Comparison of ENCODE assay signal across 29 cellular contexts in the genomic region with DNA sequence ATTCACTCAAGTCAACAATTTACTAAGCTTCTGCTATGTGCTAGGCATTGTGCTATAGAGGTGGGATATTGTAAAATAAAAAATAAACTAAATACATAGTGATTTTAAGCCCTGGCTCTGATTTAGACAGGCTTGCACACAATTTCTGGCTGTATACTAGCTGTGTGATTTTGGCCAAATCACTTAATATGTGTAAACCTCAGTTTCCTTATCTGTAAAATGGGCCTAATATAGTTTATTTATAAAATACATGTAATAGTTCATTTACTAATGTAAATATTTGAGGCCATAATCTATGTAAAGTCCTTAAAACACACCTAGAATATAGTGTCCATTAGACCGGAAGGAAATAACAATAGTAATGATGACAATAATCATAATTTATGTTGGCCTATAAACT.
"Had no signal": no experiment of that assay in that cellular context is flagged by ENCODE, and none has a peak within 500 bp of the region (broad histone marks: within the 10 kb centered on the region; RNA-seq: fewer than 3 reads in every experiment).

No MANE protein-coding gene starts in this region.

- H3K27ac Mint-ChIP-seq: natural killer cell; nephron; neural progenitor cell; progenitor cell of endocrine pancreas; stimulated activated effector memory CD8-positive, alpha-beta T cell treated with anti-CD3 and anti-CD28 coated beads, Interleukin-12 subunit alpha, Interleukin-12 subunit beta, amount 100 ng/mL, for 72 hours; stimulated activated naive B cell treated with anti-CD40 and anti-IgM and Interleukin-4, amounts not matched to agents 10 μg/mL and 1 μg/mL and 100 μg/mL, for 72 hours; stimulated activated naive CD8-positive, alpha-beta T cell treated with anti-CD3 and anti-CD28 coated beads, Interleukin-15, amount 100 ng/mL, for 72 hours; type B pancreatic cell had no signal

- H3K4me1 ChIP-seq: neural progenitor cell, parathyroid adenoma, psoas muscle, right lobe of liver, sigmoid colon, suprapubic skin, testis, tibial artery, transverse colon, upper lobe of right lung, uterus had no signal

- ATAC-seq: natural killer cell; psoas muscle; right lobe of liver; stimulated activated effector memory CD8-positive, alpha-beta T cell treated with anti-CD3 and anti-CD28 coated beads, Interleukin-12 subunit alpha, Interleukin-12 subunit beta, amount 100 ng/mL, for 72 hours; stimulated activated naive B cell treated with anti-CD40 and anti-IgM and Interleukin-4, amounts not matched to agents 10 μg/mL and 1 μg/mL and 100 μg/mL, for 72 hours; stimulated activated naive CD8-positive, alpha-beta T cell treated with anti-CD3 and anti-CD28 coated beads, Interleukin-15, amount 100 ng/mL, for 72 hours; stimulated activated naive CD8-positive, alpha-beta T cell treated with anti-CD3 and anti-CD28 coated beads, Interleukin-15, Interleukin-2, amounts not matched to agents 100 U/mL and 50 U/mL, for 24 hours had no signal

- H3K4me3 ChIP-seq: neural progenitor cell, ovary, psoas muscle, right lobe of liver, sigmoid colon, suprapubic skin, testis, tibial artery, transverse colon, upper lobe of right lung, uterus had no signal

- H3K4me1 Mint-ChIP-seq: natural killer cell; neural progenitor cell; stimulated activated effector memory CD8-positive, alpha-beta T cell treated with anti-CD3 and anti-CD28 coated beads, Interleukin-12 subunit alpha, Interleukin-12 subunit beta, amount 100 ng/mL, for 72 hours; stimulated activated naive B cell treated with anti-CD40 and anti-IgM and Interleukin-4, amounts not matched to agents 10 μg/mL and 1 μg/mL and 100 μg/mL, for 72 hours; stimulated activated naive CD8-positive, alpha-beta T cell treated with anti-CD3 and anti-CD28 coated beads, Interleukin-15, amount 100 ng/mL, for 72 hours had no signal

- H3K9me3 ChIP-seq: ovary, psoas muscle, right lobe of liver, sigmoid colon, suprapubic skin, testis, tibial artery, transverse colon, upper lobe of right lung, uterus had no signal

- H3K9ac ChIP-seq: neural progenitor cell, parathyroid adenoma had no signal

- H3K27ac ChIP-seq: neural progenitor cell, parathyroid adenoma, psoas muscle, right lobe of liver, sigmoid colon, suprapubic skin, testis, tibial artery, transverse colon, upper lobe of right lung, uterus had no signal

- H3K36me3 ChIP-seq: neural progenitor cell, ovary, right lobe of liver, sigmoid colon, suprapubic skin, tibial artery, transverse colon, upper lobe of right lung, uterus had no signal

- H3K9me3 Mint-ChIP-seq: natural killer cell; nephron; neural progenitor cell; stimulated activated effector memory CD8-positive, alpha-beta T cell treated with anti-CD3 and anti-CD28 coated beads, Interleukin-12 subunit alpha, Interleukin-12 subunit beta, amount 100 ng/mL, for 72 hours; type B pancreatic cell had no signal

- H3K27me3 ChIP-seq: neural progenitor cell, ovary, right lobe of liver, sigmoid colon, testis, tibial artery, transverse colon, upper lobe of right lung, uterus had no signal

- H3K36me3 Mint-ChIP-seq: natural killer cell; neural progenitor cell; stimulated activated effector memory CD8-positive, alpha-beta T cell treated with anti-CD3 and anti-CD28 coated beads, Interleukin-12 subunit alpha, Interleukin-12 subunit beta, amount 100 ng/mL, for 72 hours; stimulated activated naive B cell treated with anti-CD40 and anti-IgM and Interleukin-4, amounts not matched to agents 10 μg/mL and 1 μg/mL and 100 μg/mL, for 72 hours; type B pancreatic cell had no signal

- H3K27me3 Mint-ChIP-seq: progenitor cell of endocrine pancreas, type B pancreatic cell had no signal

- DNase-seq: natural killer cell; occipital lobe; ovary; posterior cingulate gyrus; psoas muscle; right cardiac atrium; right lobe of liver; sigmoid colon; small intestine; stimulated activated CD4-positive, alpha-beta T cell treated with anti-CD3 and anti-CD28 coated beads, Interleukin-15, amount 100 ng/mL, for 24 hours; stimulated activated CD4-positive, alpha-beta T cell treated with anti-CD3 and anti-CD28 coated beads, Interleukin-2, amount 100 ng/mL, for 24 hours; stimulated activated CD4-positive, alpha-beta T cell treated with anti-CD3 and anti-CD28 coated beads, Interleukin-2, amount 100 ng/mL, for 48 hours; stimulated activated CD4-positive, alpha-beta T cell treated with anti-CD3 and anti-CD28 coated beads, Interleukin-4, amount 100 ng/mL, for 24 hours; stimulated activated naive B cell treated with anti-CD40 and anti-IgM and Interleukin-4, amounts not matched to agents 10 μg/mL and 1 μg/mL and 100 μg/mL, for 72 hours; stimulated activated naive CD8-positive, alpha-beta T cell treated with anti-CD3 and anti-CD28 coated beads, Interleukin-15, amount 100 ng/mL, for 72 hours; stimulated activated naive CD8-positive, alpha-beta T cell treated with anti-CD3 and anti-CD28 coated beads, Interleukin-15, Interleukin-2, amounts not matched to agents 100 U/mL and 50 U/mL, for 24 hours; substantia nigra; testis; tibial artery; transverse colon; upper lobe of right lung; uterus had no signal

- H3K4me3 Mint-ChIP-seq: natural killer cell; nephron; neural progenitor cell; stimulated activated effector memory CD8-positive, alpha-beta T cell treated with anti-CD3 and anti-CD28 coated beads, Interleukin-12 subunit alpha, Interleukin-12 subunit beta, amount 100 ng/mL, for 72 hours; stimulated activated naive B cell treated with anti-CD40 and anti-IgM and Interleukin-4, amounts not matched to agents 10 μg/mL and 1 μg/mL and 100 μg/mL, for 72 hours; stimulated activated naive CD8-positive, alpha-beta T cell treated with anti-CD3 and anti-CD28 coated beads, Interleukin-15, amount 100 ng/mL, for 72 hours; type B pancreatic cell had no signal
